Comparison of ENCODE assay signal across 12 cellular contexts in genomic region chr9:114250235-114250568, GRCh38.
DNase-seq lines count a peak whose midpoint lies in the region; ATAC-seq and TF ChIP-seq lines count a peak whose summit lies in the region.
"Had no signal": no experiment of that assay in that cellular context is flagged by ENCODE, and none has a peak within 500 bp of the region (broad histone marks: within the 10 kb centered on the region; RNA-seq: fewer than 3 reads in every experiment).

No MANE protein-coding gene starts in this region.

- no peak for TF ChIP-seq POLR2A in suprapubic skin (IDR thresholded peaks at IDR 0.05)

- H3K9me3 ChIP-seq in MG63 (no peaks in the 10 kb centered on the region), liver (ENCODE audit: control insufficient read depth in 4 of 4, low read length in 3 of 4) (no peaks in the 10 kb centered on the region), suprapubic skin (no peaks in the 10 kb centered on the region)

- H3K27ac ChIP-seq in liver (ENCODE audit: low read depth in 1 of 2, low read length in 2 of 2), result peak overlapping the region; percentile 15 to 23
- H3K27ac ChIP-seq in suprapubic skin, result no peak overlapping the region
- H3K27ac ChIP-seq: parathyroid adenoma had no signal

- no peak overlapping the region for H3K9ac ChIP-seq in liver (ENCODE audit: low read depth in 1 of 2, low read length in 2 of 2)
- H3K9ac ChIP-seq: parathyroid adenoma had no signal

- in situ Hi-C loops in KBM-7 (cut with MboI; ENCODE audit: low pct_unique_long_range_greater_than_20kb, low sequenced_read_pairs), result no loop called here

- H3K4me3 ChIP-seq in MG63 (no peak overlapping the region), cardiac fibroblast (replicated peaks in 1 of 2; ENCODE audit: low read depth in 2 of 2, low read length in 2 of 2) (no peak overlapping the region), liver (ENCODE audit: low read depth in 1 of 3, low read length in 3 of 3) (no peak overlapping the region), suprapubic skin (peak overlapping the region; percentile 12)
- H3K4me3 ChIP-seq: GM12878 had no signal

- TF ChIP-seq CTCF in cardiac fibroblast (IDR thresholded peaks at IDR 0.05; ENCODE audit: low read depth, low read length) (no peak), liver (IDR thresholded peaks at IDR 0.05; ENCODE audit: low read depth, low read length, missing input control) (no peak), suprapubic skin (IDR thresholded peaks at IDR 0.05) (no peak)

- H3K4me1 ChIP-seq in liver (ENCODE audit: control insufficient read depth in 4 of 4, insufficient read depth in 4 of 4, low read length in 3 of 4), result peaks cover 7 to 28% (median 21%) of the 10 kb centered on the region in 4 donors
- peaks cover 20% of the 10 kb centered on the region for H3K4me1 ChIP-seq in suprapubic skin
- H3K4me1 ChIP-seq: parathyroid adenoma had no signal

- ATAC-seq in activated CD4-positive, CD25-positive, alpha-beta regulatory T cell treated with anti-CD3 and anti-CD28 coated beads, Interleukin-2, amount 50 U/mL, for 24 hours, result no peak
- ATAC-seq in GM21447 (IDR thresholded peaks at IDR 0.05; ENCODE audit: unreplicated experiment) (no peak), HG03108 (IDR thresholded peaks at IDR 0.05; ENCODE audit: unreplicated experiment) (no peak)
- ATAC-seq: GM12878 had no signal

- peak in 1 of 2 donors; percentile 40 for TF ChIP-seq RAD21 in liver (IDR thresholded peaks at IDR 0.05)

- H3K36me3 ChIP-seq in MG63, result no peaks in the 10 kb centered on the region
- peaks cover 0 to 17% (median 6%) of the 10 kb centered on the region in 4 donors for H3K36me3 ChIP-seq in liver (ENCODE audit: control insufficient read depth in 4 of 4, insufficient read depth in 3 of 4, low read depth in 1 of 4, low read length in 3 of 4)
- peaks cover 4% of the 10 kb centered on the region for H3K36me3 ChIP-seq in suprapubic skin

- no peak for TF ChIP-seq EP300 in suprapubic skin (IDR thresholded peaks at IDR 0.05)

- DNase-seq in MG63, result peak; percentile 92
- peak; percentile 8 to 84 for DNase-seq in cardiac fibroblast (ENCODE audit: low read depth in 2 of 2)
- DNase-seq in suprapubic skin (ENCODE audit: low spot score in 2 of 2), result peak; percentile 80 to 88
- DNase-seq in KBM-7, result no peak
- DNase-seq: activated CD4-positive, alpha-beta T cell treated with anti-CD3 and anti-CD28 coated beads, Interleukin-2, amount 50 U/mL, for 1 hour; NCI-H2081 had no signal

- no peaks in the 10 kb centered on the region for H3K27me3 ChIP-seq in MG63
- no peaks in the 10 kb centered on the region for H3K27me3 ChIP-seq in liver (ENCODE audit: control insufficient read depth in 4 of 4, insufficient read depth in 4 of 4, low read length in 3 of 4)
- H3K27me3 ChIP-seq in suprapubic skin, result no peaks in the 10 kb centered on the region

- WGBS in liver, result 37% methylated on average over 13 of the region's 13 CpGs
- WGBS in suprapubic skin, result 39% methylated on average over 13 of the region's 13 CpGs

TF ChIP-seq in liver, 16 proteins besides CTCF, POLR2A, EP300 and RAD21:
- TF ChIP-seq, protein P1, sequence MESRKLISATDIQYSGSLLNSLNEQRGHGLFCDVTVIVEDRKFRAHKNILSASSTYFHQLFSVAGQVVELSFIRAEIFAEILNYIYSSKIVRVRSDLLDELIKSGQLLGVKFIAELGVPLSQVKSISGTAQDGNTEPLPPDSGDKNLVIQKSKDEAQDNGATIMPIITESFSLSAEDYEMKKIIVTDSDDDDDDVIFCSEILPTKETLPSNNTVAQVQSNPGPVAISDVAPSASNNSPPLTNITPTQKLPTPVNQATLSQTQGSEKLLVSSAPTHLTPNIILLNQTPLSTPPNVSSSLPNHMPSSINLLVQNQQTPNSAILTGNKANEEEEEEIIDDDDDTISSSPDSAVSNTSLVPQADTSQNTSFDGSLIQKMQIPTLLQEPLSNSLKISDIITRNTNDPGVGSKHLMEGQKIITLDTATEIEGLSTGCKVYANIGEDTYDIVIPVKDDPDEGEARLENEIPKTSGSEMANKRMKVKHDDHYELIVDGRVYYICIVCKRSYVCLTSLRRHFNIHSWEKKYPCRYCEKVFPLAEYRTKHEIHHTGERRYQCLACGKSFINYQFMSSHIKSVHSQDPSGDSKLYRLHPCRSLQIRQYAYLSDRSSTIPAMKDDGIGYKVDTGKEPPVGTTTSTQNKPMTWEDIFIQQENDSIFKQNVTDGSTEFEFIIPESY (IDR thresholded peaks at IDR 0.05), result no peak
- no peak for TF ChIP-seq TAF1 (conservative IDR thresholded peaks at IDR 0.05)
- TF ChIP-seq HNF4A (conservative IDR thresholded peaks at IDR 0.05), result no peak
- TF ChIP-seq, protein P2, sequence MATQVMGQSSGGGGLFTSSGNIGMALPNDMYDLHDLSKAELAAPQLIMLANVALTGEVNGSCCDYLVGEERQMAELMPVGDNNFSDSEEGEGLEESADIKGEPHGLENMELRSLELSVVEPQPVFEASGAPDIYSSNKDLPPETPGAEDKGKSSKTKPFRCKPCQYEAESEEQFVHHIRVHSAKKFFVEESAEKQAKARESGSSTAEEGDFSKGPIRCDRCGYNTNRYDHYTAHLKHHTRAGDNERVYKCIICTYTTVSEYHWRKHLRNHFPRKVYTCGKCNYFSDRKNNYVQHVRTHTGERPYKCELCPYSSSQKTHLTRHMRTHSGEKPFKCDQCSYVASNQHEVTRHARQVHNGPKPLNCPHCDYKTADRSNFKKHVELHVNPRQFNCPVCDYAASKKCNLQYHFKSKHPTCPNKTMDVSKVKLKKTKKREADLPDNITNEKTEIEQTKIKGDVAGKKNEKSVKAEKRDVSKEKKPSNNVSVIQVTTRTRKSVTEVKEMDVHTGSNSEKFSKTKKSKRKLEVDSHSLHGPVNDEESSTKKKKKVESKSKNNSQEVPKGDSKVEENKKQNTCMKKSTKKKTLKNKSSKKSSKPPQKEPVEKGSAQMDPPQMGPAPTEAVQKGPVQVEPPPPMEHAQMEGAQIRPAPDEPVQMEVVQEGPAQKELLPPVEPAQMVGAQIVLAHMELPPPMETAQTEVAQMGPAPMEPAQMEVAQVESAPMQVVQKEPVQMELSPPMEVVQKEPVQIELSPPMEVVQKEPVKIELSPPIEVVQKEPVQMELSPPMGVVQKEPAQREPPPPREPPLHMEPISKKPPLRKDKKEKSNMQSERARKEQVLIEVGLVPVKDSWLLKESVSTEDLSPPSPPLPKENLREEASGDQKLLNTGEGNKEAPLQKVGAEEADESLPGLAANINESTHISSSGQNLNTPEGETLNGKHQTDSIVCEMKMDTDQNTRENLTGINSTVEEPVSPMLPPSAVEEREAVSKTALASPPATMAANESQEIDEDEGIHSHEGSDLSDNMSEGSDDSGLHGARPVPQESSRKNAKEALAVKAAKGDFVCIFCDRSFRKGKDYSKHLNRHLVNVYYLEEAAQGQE (IDR thresholded peaks at IDR 0.05), result no peak
- TF ChIP-seq YY1 (IDR thresholded peaks at IDR 0.05), result peak; percentile 22
